In genomic region chr7:520503-521161, GRCh38 we compare ENCODE assay signal across 1 cellular context.
TF ChIP-seq lines count a peak whose summit lies in the region.

No MANE protein-coding gene starts in this region.

TF ChIP-seq in HEK293, 187 proteins besides CTCF, POLR2A, EP300 and RAD21 (continued from another document):
- TF ChIP-seq PATZ1 (tag by site-specific recombination; IDR thresholded peaks at IDR 0.05) (0 out of 2 replicates have a peak, but pooled peaks have one; percentile 8), ZNF670 (tag by site-specific recombination; IDR thresholded peaks at IDR 0.05; ENCODE audit: low read depth) (no peak), ZNF155 (tag by site-specific recombination; IDR thresholded peaks at IDR 0.05) (no peak), ZBTB48 (tag by site-specific recombination; IDR thresholded peaks at IDR 0.05) (0 out of 2 replicates have a peak, but pooled peaks have one; percentile 37), GLIS2 (tag by site-specific recombination; IDR thresholded peaks at IDR 0.05) (peak; percentile 69), ZBTB10 (tag by site-specific recombination; IDR thresholded peaks at IDR 0.05) (peak; percentile 71), ZNF350 (tag by site-specific recombination; IDR thresholded peaks at IDR 0.05) (no peak), GLIS1 (tag by site-specific recombination; IDR thresholded peaks at IDR 0.05) (peak; percentile 89), ZNF416 (tag by site-specific recombination; IDR thresholded peaks at IDR 0.05) (no peak), KLF7 (tag by site-specific recombination; IDR thresholded peaks at IDR 0.05; ENCODE audit: borderline replicate concordance) (no peak), ZNF560 (tag by site-specific recombination; IDR thresholded peaks at IDR 0.05; ENCODE audit: borderline replicate concordance) (no peak), EGR2 (tag by site-specific recombination; IDR thresholded peaks at IDR 0.05; ENCODE audit: low read depth) (peak; percentile 49; the same call in 1 of the 2 replicates), ZNF394 (tag by site-specific recombination; IDR thresholded peaks at IDR 0.05; ENCODE audit: borderline replicate concordance) (no peak), KLF9 (tag by site-specific recombination; IDR thresholded peaks at IDR 0.05; ENCODE audit: low read depth) (no peak)
TF ChIP-seq in HEK293: peak in this region for 9.
